Comparison of ENCODE assay signal across 13 cellular contexts in the genomic region with DNA sequence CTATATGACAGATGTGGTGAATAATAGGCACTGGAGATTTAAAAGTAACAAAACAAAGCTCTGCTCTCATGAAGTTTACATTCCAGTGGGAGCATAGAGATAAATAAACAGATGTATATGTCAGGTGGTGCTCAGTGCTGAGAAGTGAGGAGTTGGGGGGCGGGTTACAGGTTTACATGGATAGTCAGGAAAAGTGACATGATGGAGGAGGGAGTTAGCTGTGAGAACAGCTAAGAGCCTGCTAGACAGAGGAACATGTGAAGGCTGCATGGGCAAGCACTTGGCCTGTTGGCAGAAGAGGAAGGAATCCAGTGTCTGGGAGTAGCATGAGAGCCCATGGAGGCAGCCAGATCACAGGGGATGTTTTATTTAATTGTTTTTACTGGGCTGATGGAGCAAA. TPM values are rescaled to one million over a fixed set of nuclear protein-coding genes. Genes with fewer than 3 reads are reported as not detected.
DNase-seq lines count a peak whose midpoint lies in the region; ATAC-seq and TF ChIP-seq lines count a peak whose summit lies in the region.
"Had no signal": no experiment of that assay in that cellular context is flagged by ENCODE, and none has a peak within 500 bp of the region (broad histone marks: within the 10 kb centered on the region; RNA-seq: fewer than 3 reads in every experiment).

No MANE protein-coding gene starts in this region.

- H3K4me3 Mint-ChIP-seq in stimulated activated naive CD8-positive, alpha-beta T cell treated with anti-CD3 and anti-CD28 coated beads, Interleukin-15, amount 100 ng/mL, for 72 hours: peak overlapping the region; percentile 1 to 12
- H3K4me3 Mint-ChIP-seq in brain: peak overlapping the region in 4 of 5 experiments; percentile 29 to 83 (median 56)
- H3K4me3 Mint-ChIP-seq in naive thymus-derived CD4-positive, alpha-beta T cell: peak overlapping the region in 9 of 10 donors; percentile 0 to 53 (median 16)
- no peak overlapping the region for H3K4me3 Mint-ChIP-seq in activated CD4-positive, alpha-beta memory T cell treated with anti-CD3 and anti-CD28 coated beads, Interleukin-2, amount 10 ng/mL, durations not matched to agents 7 days and 5 days

- DNase-seq in stimulated activated naive CD8-positive, alpha-beta T cell treated with anti-CD3 and anti-CD28 coated beads, Interleukin-15, amount 100 ng/mL, for 72 hours: no peak
- no peak for DNase-seq in stimulated activated naive CD8-positive, alpha-beta T cell treated with anti-CD3 and anti-CD28 coated beads, Interleukin-15, Interleukin-2, amounts not matched to agents 100 U/mL and 50 U/mL, for 24 hours
- DNase-seq in naive thymus-derived CD4-positive, alpha-beta T cell: no peak
- DNase-seq in foreskin melanocyte (no peak), SKM-1 (lab: John Stamatoyannopoulos, UW; ENCODE audit: unreplicated experiment) (no peak), NCI-H2227 (lab: John Stamatoyannopoulos, UW; ENCODE audit: unreplicated experiment) (no peak)
- DNase-seq in activated CD4-positive, alpha-beta memory T cell treated with anti-CD3 and anti-CD28 coated beads, Interleukin-2, amount 10 ng/mL, durations not matched to agents 7 days and 5 days: no peak
- DNase-seq: activated effector memory CD4-positive, alpha-beta T cell treated with anti-CD3 and anti-CD28 coated beads, Interleukin-2, amount 50 U/mL, for 16 hours; effector CD8-positive, alpha-beta T cell; NCI-H1436 had no signal

- H3K9me3 Mint-ChIP-seq in stimulated activated naive CD8-positive, alpha-beta T cell treated with anti-CD3 and anti-CD28 coated beads, Interleukin-15, amount 100 ng/mL, for 72 hours: no peaks in the 10 kb centered on the region
- H3K9me3 Mint-ChIP-seq in brain: no peaks in the 10 kb centered on the region
- no peaks in the 10 kb centered on the region for H3K9me3 Mint-ChIP-seq in naive thymus-derived CD4-positive, alpha-beta T cell
- no peaks in the 10 kb centered on the region for H3K9me3 Mint-ChIP-seq in activated CD4-positive, alpha-beta memory T cell treated with anti-CD3 and anti-CD28 coated beads, Interleukin-2, amount 10 ng/mL, durations not matched to agents 7 days and 5 days

- H3K27ac Mint-ChIP-seq in stimulated activated naive CD8-positive, alpha-beta T cell treated with anti-CD3 and anti-CD28 coated beads, Interleukin-15, amount 100 ng/mL, for 72 hours: peak overlapping the region in 1 of 2 donors; percentile 82
- H3K27ac Mint-ChIP-seq in brain: peak overlapping the region; percentile 1 to 80 (median 41)
- H3K27ac Mint-ChIP-seq in naive thymus-derived CD4-positive, alpha-beta T cell: peak overlapping the region in 7 of 9 donors; percentile 4 to 78 (median 44)
- H3K27ac Mint-ChIP-seq in activated CD4-positive, alpha-beta memory T cell treated with anti-CD3 and anti-CD28 coated beads, Interleukin-2, amount 10 ng/mL, durations not matched to agents 7 days and 5 days: no peak overlapping the region

- no peaks in the 10 kb centered on the region for H3K36me3 ChIP-seq in naive thymus-derived CD4-positive, alpha-beta T cell (ENCODE audit: control insufficient read depth in 2 of 3, insufficient read depth in 3 of 3, low read length in 3 of 3)
- H3K36me3 ChIP-seq: tibial nerve had no signal

- no peak overlapping the region for H3K4me3 ChIP-seq in naive thymus-derived CD4-positive, alpha-beta T cell (ENCODE audit: low read length)
- H3K4me3 ChIP-seq: tibial nerve had no signal

- ATAC-seq in stimulated activated naive CD8-positive, alpha-beta T cell treated with anti-CD3 and anti-CD28 coated beads, Interleukin-15, amount 100 ng/mL, for 72 hours: no peak
- ATAC-seq in stimulated activated naive CD8-positive, alpha-beta T cell treated with anti-CD3 and anti-CD28 coated beads, Interleukin-15, Interleukin-2, amounts not matched to agents 100 U/mL and 50 U/mL, for 24 hours: no peak
- no peak for ATAC-seq in naive thymus-derived CD4-positive, alpha-beta T cell

- no peaks in the 10 kb centered on the region for H3K9me3 ChIP-seq in naive thymus-derived CD4-positive, alpha-beta T cell (ENCODE audit: control insufficient read depth in 2 of 3, low read length in 3 of 3)
- H3K9me3 ChIP-seq: tibial nerve had no signal

- H3K27me3 ChIP-seq in naive thymus-derived CD4-positive, alpha-beta T cell (ENCODE audit: control insufficient read depth in 2 of 2, insufficient read depth in 2 of 2, low read length in 2 of 2): no peaks in the 10 kb centered on the region
- H3K27me3 ChIP-seq: tibial nerve had no signal

- peaks cover 17 to 22% of the 10 kb centered on the region in 2 donors for H3K4me1 ChIP-seq in naive thymus-derived CD4-positive, alpha-beta T cell (ENCODE audit: control insufficient read depth in 2 of 2, insufficient read depth in 2 of 2, low read length in 2 of 2)

- intact Hi-C loops in naive thymus-derived CD4-positive, alpha-beta T cell (cut with micrococcal nuclease): loop anchor here (5.0 to 10.0 kb wide), 4 partner anchors 185 to 1015 kb away; partner anchors contain the start of genes N4BP2 (in 2 of the 2) and TLR6 (in 1 of the 2)

- no peaks in the 10 kb centered on the region for H3K27me3 Mint-ChIP-seq in stimulated activated naive CD8-positive, alpha-beta T cell treated with anti-CD3 and anti-CD28 coated beads, Interleukin-15, amount 100 ng/mL, for 72 hours
- peaks cover 7% of the 10 kb centered on the region for H3K27me3 Mint-ChIP-seq in brain
- no peaks in the 10 kb centered on the region for H3K27me3 Mint-ChIP-seq in naive thymus-derived CD4-positive, alpha-beta T cell
- H3K27me3 Mint-ChIP-seq in activated CD4-positive, alpha-beta memory T cell treated with anti-CD3 and anti-CD28 coated beads, Interleukin-2, amount 10 ng/mL, durations not matched to agents 7 days and 5 days: no peaks in the 10 kb centered on the region

- CTCF ChIA-PET in naive thymus-derived CD4-positive, alpha-beta T cell (lab: Charles Lee): interaction anchor here (0.6 to 0.9 kb wide), 2 partner anchors 11 to 528 kb away, joined by 3 read pairs; no protein-coding TSS in a partner anchor
- CTCF ChIA-PET in activated CD4-positive, alpha-beta memory T cell treated with anti-CD3 and anti-CD28 coated beads, Interleukin-2, amount 10 ng/mL, durations not matched to agents 7 days and 5 days (lab: Charles Lee): no interaction called here

- no peak overlapping the region for H3K27ac ChIP-seq in naive thymus-derived CD4-positive, alpha-beta T cell (ENCODE audit: low read depth, low read length)
- H3K27ac ChIP-seq: C4-2B had no signal

- peaks cover 46% of the 10 kb centered on the region for H3K4me1 Mint-ChIP-seq in stimulated activated naive CD8-positive, alpha-beta T cell treated with anti-CD3 and anti-CD28 coated beads, Interleukin-15, amount 100 ng/mL, for 72 hours
- H3K4me1 Mint-ChIP-seq in brain: peaks cover 57% of the 10 kb centered on the region
- peaks cover 9 to 49% (median 39%) of the 10 kb centered on the region in 7 donors for H3K4me1 Mint-ChIP-seq in naive thymus-derived CD4-positive, alpha-beta T cell
- peaks cover 43% of the 10 kb centered on the region for H3K4me1 Mint-ChIP-seq in activated CD4-positive, alpha-beta memory T cell treated with anti-CD3 and anti-CD28 coated beads, Interleukin-2, amount 10 ng/mL, durations not matched to agents 7 days and 5 days

- POLR2A ChIA-PET in naive thymus-derived CD4-positive, alpha-beta T cell (lab: Charles Lee): interaction anchor here (0.8 to 7.6 kb wide), 4 partner anchors 8 to 17 kb away, joined by 3 to 76 read pairs (median 4); partner anchors contain the start of gene TMEM156
- POLR2A ChIA-PET in activated CD4-positive, alpha-beta memory T cell treated with anti-CD3 and anti-CD28 coated beads, Interleukin-2, amount 10 ng/mL, durations not matched to agents 7 days and 5 days (lab: Charles Lee): interaction anchor here (8.6 kb wide), 1 partner anchor 11 kb away, joined by 181 read pairs; the partner anchor contains the start of gene TMEM156

- no peaks in the 10 kb centered on the region for H3K36me3 Mint-ChIP-seq in brain
- H3K36me3 Mint-ChIP-seq in naive thymus-derived CD4-positive, alpha-beta T cell: peaks cover 0 to 7% (median 0%) of the 10 kb centered on the region in 5 donors
- H3K36me3 Mint-ChIP-seq in activated CD4-positive, alpha-beta memory T cell treated with anti-CD3 and anti-CD28 coated beads, Interleukin-2, amount 10 ng/mL, durations not matched to agents 7 days and 5 days (ENCODE audit: low read depth): peaks cover 7% of the 10 kb centered on the region

- no peak for TF ChIP-seq CTCF in brain (conservative IDR thresholded peaks at IDR 0.05)

RNA-seq across cellular contexts. Expression of gene TMEM156, which starts 10.2 kb away (rescaled TPM):
- polyA plus RNA-seq in brain (ENCODE audit: insufficient read depth, low read depth, low replicate concordance): 0.27 TPM
- total RNA-seq in naive thymus-derived CD4-positive, alpha-beta T cell: 10 to 100 TPM in 2 of 5 experiments, 1 to 10 TPM in 3; 8.6 to 36.4 (median 9.4) TPM
- 10 to 100 TPM; 16.6 to 37.0 TPM for polyA plus RNA-seq in naive thymus-derived CD4-positive, alpha-beta T cell
- 10 to 100 TPM; 27.6 to 28.2 TPM for total RNA-seq in activated CD4-positive, alpha-beta memory T cell treated with anti-CD3 and anti-CD28 coated beads, Interleukin-2, amount 10 ng/mL, durations not matched to agents 7 days and 5 days

RNA-seq across cellular contexts. Expression of gene KLHL5, which starts 19.7 kb away (rescaled TPM):
- polyA plus RNA-seq in brain (ENCODE audit: insufficient read depth, low read depth, low replicate concordance): 13.0 TPM
- 10 to 100 TPM; 17.8 to 56.7 (median 28.0) TPM for total RNA-seq in naive thymus-derived CD4-positive, alpha-beta T cell
- polyA plus RNA-seq in naive thymus-derived CD4-positive, alpha-beta T cell: 1 to 10 TPM; 8.7 to 9.3 TPM
- total RNA-seq in activated CD4-positive, alpha-beta memory T cell treated with anti-CD3 and anti-CD28 coated beads, Interleukin-2, amount 10 ng/mL, durations not matched to agents 7 days and 5 days: 10 to 100 TPM; 36.6 to 36.7 TPM
